In the genomic region with DNA sequence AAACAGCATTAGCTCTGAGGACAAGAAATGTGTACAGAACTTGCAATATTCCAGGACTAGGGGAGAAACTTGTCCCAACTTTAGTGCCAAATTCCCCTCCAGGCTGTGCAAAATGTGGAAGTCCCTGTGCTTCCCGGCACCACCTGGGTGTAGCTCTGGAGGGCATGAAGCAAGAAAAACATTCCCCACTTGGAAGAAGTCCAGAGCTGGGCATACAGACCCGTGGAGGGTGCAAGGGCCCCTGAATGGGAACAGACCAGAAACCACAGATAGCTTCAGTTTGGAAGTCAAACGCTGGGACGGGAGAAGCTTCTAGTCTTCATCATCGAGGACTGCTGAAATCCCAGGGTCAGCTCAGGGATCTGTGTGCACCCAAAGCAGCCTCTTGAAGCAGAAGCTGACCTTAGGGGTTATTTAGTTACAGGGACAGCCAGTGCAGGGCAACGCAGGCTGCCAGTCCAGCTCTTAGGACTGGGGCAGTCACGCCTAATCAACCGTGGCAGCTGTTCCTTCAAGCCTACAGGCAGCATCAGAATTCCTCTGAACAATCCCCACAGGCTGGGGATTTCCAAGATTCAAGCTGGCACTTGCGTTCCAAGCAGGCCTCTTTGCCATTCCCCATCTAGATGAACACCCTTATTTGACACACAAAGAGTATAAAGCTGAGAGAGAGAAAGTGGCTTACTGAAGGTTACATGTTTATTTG, we compare ENCODE assay signal across 11 cellular contexts.
DNase-seq lines count a peak whose midpoint lies in the region; ATAC-seq and TF ChIP-seq lines count a peak whose summit lies in the region.
"Had no signal": no experiment of that assay in that cellular context is flagged by ENCODE, and none has a peak within 500 bp of the region (broad histone marks: within the 10 kb centered on the region; RNA-seq: fewer than 3 reads in every experiment).

No MANE protein-coding gene starts in this region.

- no peak overlapping the region for H3K4me3 ChIP-seq in right cardiac atrium (ENCODE audit: low read length)
- no peak overlapping the region for H3K4me3 ChIP-seq in skeletal muscle cell (ENCODE audit: low read depth, low read length)

- no peaks in the 10 kb centered on the region for H3K36me3 Mint-ChIP-seq in MCF 10A (ENCODE audit: insufficient read depth, unreplicated experiment)
- H3K36me3 Mint-ChIP-seq: CD8-positive, alpha-beta T cell had no signal

- BruUV-seq in MCF 10A (replicated peaks; lab: Mats Ljungman, UMichigan), result no TSS peak

- H3K27me3 Mint-ChIP-seq in MCF 10A (ENCODE audit: insufficient read depth, unreplicated experiment), result no peaks in the 10 kb centered on the region

- H3K4me1 ChIP-seq in right cardiac atrium (ENCODE audit: control insufficient read depth, insufficient read depth, low read length), result peaks cover 12% of the 10 kb centered on the region

- DNase-seq in HPDE6-E6E7 (ENCODE audit: extremely low spot score) (peak; percentile 80), MCF 10A (ENCODE audit: unreplicated experiment) (peak; percentile 75), right cardiac atrium (peak in 1 of 3 donors; percentile 42), skeletal muscle cell (ENCODE audit: low read depth) (peak; percentile 9), cortex of kidney (lab: John Stamatoyannopoulos, UW) (no peak)
- DNase-seq in activated CD8-positive, alpha-beta memory T cell treated with anti-CD3 and anti-CD28 coated beads, Interleukin-2, amount 50 U/mL, for 48 hours, result no peak
- DNase-seq in activated CD8-positive, alpha-beta memory T cell treated with anti-CD3 and anti-CD28 coated beads for 24 hours, result no peak
- DNase-seq: activated CD4-positive, alpha-beta T cell treated with anti-CD3 and anti-CD28 coated beads for 4 hours; CD8-positive, alpha-beta T cell; NCI-H774 had no signal

- ATAC-seq in right cardiac atrium (peak; percentile 46 to 53), HG03520 (IDR thresholded peaks at IDR 0.05; ENCODE audit: unreplicated experiment) (no peak)
- ATAC-seq: CD8-positive, alpha-beta T cell had no signal

- no peaks in the 10 kb centered on the region for H3K9me3 Mint-ChIP-seq in MCF 10A (ENCODE audit: unreplicated experiment)
- H3K9me3 Mint-ChIP-seq: CD8-positive, alpha-beta T cell had no signal

- peaks cover 30% of the 10 kb centered on the region for H3K4me1 Mint-ChIP-seq in MCF 10A (ENCODE audit: insufficient read depth, unreplicated experiment)

- H3K27ac Mint-ChIP-seq in MCF 10A (ENCODE audit: low read depth, unreplicated experiment), result no peak overlapping the region
- H3K27ac Mint-ChIP-seq: CD8-positive, alpha-beta T cell had no signal

- 33% methylated on average over 9 of the region's 9 CpGs for WGBS in right cardiac atrium

- H3K9me3 ChIP-seq in right cardiac atrium (ENCODE audit: control insufficient read depth, low read length), result no peaks in the 10 kb centered on the region

- intact Hi-C loops in MCF 10A (cut with micrococcal nuclease), result no loop called here
- intact Hi-C loops in right cardiac atrium (cut with DNase I), result no loop called here

- CTCF ChIA-PET in MCF 10A (lab: Yijun Ruan, JAX), result interaction anchor here (0.9 to 5.0 kb wide), 7 partner anchors 19 to 270 kb away, joined by 3 to 25 read pairs (median 4); a partner anchor contains a TSS

- peak overlapping the region; percentile 43 for H3K27ac ChIP-seq in right cardiac atrium (ENCODE audit: low read length)

- H3K4me3 Mint-ChIP-seq in MCF 10A (ENCODE audit: unreplicated experiment), result peak overlapping the region; percentile 26
- H3K4me3 Mint-ChIP-seq: CD8-positive, alpha-beta T cell had no signal

- no peak for TF ChIP-seq CTCF in MCF 10A (IDR thresholded peaks at IDR 0.05; ENCODE audit: unreplicated experiment)

- POLR2A ChIA-PET in MCF 10A (lab: Yijun Ruan, JAX), result interaction anchor here (0.6 to 1.3 kb wide), 11 partner anchors 8 to 106 kb away, joined by 3 to 6 read pairs (median 3); a partner anchor contains a TSS

- H3K27me3 ChIP-seq in right cardiac atrium (ENCODE audit: control insufficient read depth, insufficient read depth), result no peaks in the 10 kb centered on the region

Comparison
In these comparisons a context has a peak if more than half of its experiments do, and no peak if none do; other contexts are left out.
1. DNase-seq: peak in HPDE6-E6E7 (single experiment), MCF 10A (single experiment) and skeletal muscle cell (single experiment); none in activated CD8-positive, alpha-beta memory T cell treated with anti-CD3 and anti-CD28 coated beads, Interleukin-2, amount 50 U/mL, for 48 hours (single experiment), cortex of kidney (single experiment) and activated CD8-positive, alpha-beta memory T cell treated with anti-CD3 and anti-CD28 coated beads for 24 hours (single experiment).